8 cellular contexts compared by ENCODE assay signal in genomic region chr6:52362443-52363221, GRCh38. TPM values are rescaled to one million over a fixed set of nuclear protein-coding genes. Genes with fewer than 3 reads are reported as not detected.
DNase-seq lines count a peak whose midpoint lies in the region; ATAC-seq and TF ChIP-seq lines count a peak whose summit lies in the region.

No MANE protein-coding gene starts in this region.

- TF ChIP-seq POLR2A in breast epithelium (IDR thresholded peaks at IDR 0.05) = no peak

- peak; percentile 35 for ATAC-seq in GM19372 (IDR thresholded peaks at IDR 0.05; ENCODE audit: low read depth, unreplicated experiment)
- ATAC-seq in HG03460 (IDR thresholded peaks at IDR 0.05; ENCODE audit: unreplicated experiment) = peak; percentile 43

- peaks cover 0 to 4% of the 10 kb centered on the region in 2 donors for H3K4me1 ChIP-seq in breast epithelium

- intact Hi-C loops in breast epithelium (cut with DNase I; ENCODE audit: low total_unique reads) = no loop called here

- no peaks in the 10 kb centered on the region for H3K27me3 ChIP-seq in breast epithelium

- no peak for TF ChIP-seq CTCF in breast epithelium (IDR thresholded peaks at IDR 0.05)

- H3K36me3 ChIP-seq in breast epithelium = no peaks in the 10 kb centered on the region

- peak overlapping the region; percentile 79 to 99 (median 79) for H3K4me3 ChIP-seq in breast epithelium

- no peaks in the 10 kb centered on the region for H3K9me3 ChIP-seq in breast epithelium

- peak overlapping the region; percentile 57 to 86 for H3K27ac ChIP-seq in breast epithelium

- DNase-seq in COR-L47 (lab: John Stamatoyannopoulos, UW) (peak; percentile 28), T follicular helper cell (ENCODE audit: low read depth) (peak; percentile 22), breast epithelium (ENCODE audit: low spot score in 2 of 2) (no peak), kidney tubule cell (ENCODE audit: low spot score) (peak; percentile 16), NCI-H2196 treated with DMSO at 0.1 percent for 48 hours (lab: John Stamatoyannopoulos, UW; ENCODE audit: unreplicated experiment) (no peak)
- DNase-seq in stimulated activated CD4-positive, alpha-beta T cell treated with anti-CD3 and anti-CD28 coated beads, Interleukin-2, amount 100 ng/mL, for 24 hours = peak; percentile 50 to 53

RNA-seq across cellular contexts. Expression of gene PAQR8, which starts 0.7 kb away (rescaled TPM):
- 1 to 10 TPM; 4.0 to 4.6 (median 4.3) TPM for total RNA-seq in breast epithelium

RNA-seq across cellular contexts. Expression of gene EFHC1, which starts 57.5 kb away (rescaled TPM):
- total RNA-seq in breast epithelium = 10 to 100 TPM; 26.2 to 55.8 (median 36.7) TPM

Comparison
In these comparisons a context has a peak if more than half of its experiments do, and no peak if none do; other contexts are left out.
1. DNase-seq: peak in COR-L47 (single experiment), T follicular helper cell (single experiment), kidney tubule cell (single experiment) and stimulated activated CD4-positive, alpha-beta T cell treated with anti-CD3 and anti-CD28 coated beads, Interleukin-2, amount 100 ng/mL, for 24 hours (2 of 2); none in breast epithelium (0 of 2) and NCI-H2196 treated with DMSO at 0.1 percent for 48 hours (single experiment).